In genomic region chrX:65407157-65407626, GRCh38 we compare ENCODE assay signal across 10 cellular contexts.
A peak's percentile ranks its signal among the peaks of the same experiment; 100 is the strongest.
DNase-seq lines count a peak whose midpoint lies in the region; ATAC-seq and TF ChIP-seq lines count a peak whose summit lies in the region.
"Had no signal": no experiment of that assay in that cellular context is flagged by ENCODE, and none has a peak within 500 bp of the region (broad histone marks: within the 10 kb centered on the region; RNA-seq: fewer than 3 reads in every experiment).

No MANE protein-coding gene starts in this region.

- H3K4me1 ChIP-seq in cardiac muscle cell (ENCODE audit: low read depth) (no peaks in the 10 kb centered on the region), ascending aorta (no peaks in the 10 kb centered on the region), mesenchymal stem cell (ENCODE audit: control insufficient read depth, insufficient read depth, low read depth, low read length) (no peaks in the 10 kb centered on the region)
- H3K4me1 ChIP-seq: thyroid gland had no signal

- no peak overlapping the region for H2AK5ac ChIP-seq in mesenchymal stem cell (ENCODE audit: low read length, severe bottlenecking)

- no peak overlapping the region for H2AFZ ChIP-seq in mesenchymal stem cell (ENCODE audit: low read depth, low read length)

- 17% methylated on average over 15 of the region's 63 CpGs for WGBS in mesenchymal stem cell

- no peak overlapping the region for H2BK5ac ChIP-seq in mesenchymal stem cell (ENCODE audit: low read depth, low read length, poor library complexity, severe bottlenecking)

- H3K27me3 Mint-ChIP-seq in type B pancreatic cell (peaks cover 11% of the 10 kb centered on the region), mesothelial cell of epicardium (ENCODE audit: low read depth) (peaks cover 20% of the 10 kb centered on the region)

- H3K23ac ChIP-seq in mesenchymal stem cell (ENCODE audit: low read length in 2 of 2) = no peak overlapping the region

- TF ChIP-seq CTCF in cardiac muscle cell (IDR thresholded peaks at IDR 0.05; ENCODE audit: low read depth, low read length) (no peak), ascending aorta (IDR thresholded peaks at IDR 0.05) (no peak), type B pancreatic cell (conservative IDR thresholded peaks at IDR 0.05) (no peak), mesothelial cell of epicardium (IDR thresholded peaks at IDR 0.05; ENCODE audit: unreplicated experiment) (no peak)

- H3K4me3 ChIP-seq in cardiac muscle cell (peak overlapping the region; percentile 19), ascending aorta (peak overlapping the region; percentile 16 to 24), mesenchymal stem cell (ENCODE audit: insufficient read depth in 1 of 2, low read depth in 1 of 2, low read length in 2 of 2) (no peak overlapping the region)
- H3K4me3 ChIP-seq: GM12878, thyroid gland had no signal

- H2BK120ac ChIP-seq in mesenchymal stem cell (ENCODE audit: low read depth, low read length) = no peak overlapping the region

- H3K36me3 Mint-ChIP-seq in type B pancreatic cell (no peaks in the 10 kb centered on the region), mesothelial cell of epicardium (peaks cover 6% of the 10 kb centered on the region)

- no peak overlapping the region for H4K91ac ChIP-seq in mesenchymal stem cell (ENCODE audit: low read length)

- H3K9me3 ChIP-seq in cardiac muscle cell (ENCODE audit: low read depth) (no peaks in the 10 kb centered on the region), ascending aorta (peaks cover 4 to 23% of the 10 kb centered on the region in 2 donors), mesenchymal stem cell (ENCODE audit: control insufficient read depth, low read length) (peaks cover 13% of the 10 kb centered on the region)
- H3K9me3 ChIP-seq: thyroid gland had no signal

- H3K4me3 Mint-ChIP-seq in type B pancreatic cell = peak overlapping the region; percentile 36
- H3K4me3 Mint-ChIP-seq in mesothelial cell of epicardium = no peak overlapping the region

- H3K18ac ChIP-seq in mesenchymal stem cell (ENCODE audit: low read depth in 1 of 2, low read length in 2 of 2) = no peak overlapping the region

- no peaks in the 10 kb centered on the region for H3K79me1 ChIP-seq in mesenchymal stem cell (replicated peaks; ENCODE audit: low read length, poor library complexity, severe bottlenecking)

- no peak overlapping the region for H3K14ac ChIP-seq in mesenchymal stem cell (ENCODE audit: low read length in 2 of 2)

- peak overlapping the region; percentile 29 for H3K4me2 ChIP-seq in mesenchymal stem cell (ENCODE audit: low read length, poor library complexity, severe bottlenecking)

- ATAC-seq in Right ventricle myocardium superior (ENCODE audit: poor library complexity) = no peak
- ATAC-seq: GM12878 had no signal

- no peak overlapping the region for H2BK12ac ChIP-seq in mesenchymal stem cell (ENCODE audit: low read length in 2 of 2)

- H3K4ac ChIP-seq in mesenchymal stem cell (ENCODE audit: low read depth in 1 of 2, low read length in 2 of 2) = no peak overlapping the region

- no peak overlapping the region for H3K27ac Mint-ChIP-seq in type B pancreatic cell
- H3K27ac Mint-ChIP-seq in mesothelial cell of epicardium = no peak overlapping the region

- no peak overlapping the region for H2BK15ac ChIP-seq in mesenchymal stem cell (ENCODE audit: low read depth, poor library complexity, severe bottlenecking)

- H3K27me3 ChIP-seq in cardiac muscle cell = peaks cover 31% of the 10 kb centered on the region
- no peaks in the 10 kb centered on the region for H3K27me3 ChIP-seq in ascending aorta
- H3K27me3 ChIP-seq in mesenchymal stem cell (ENCODE audit: control insufficient read depth in 1 of 2, insufficient read depth in 1 of 2, low read length in 2 of 2) = peaks cover 4 to 5% of the 10 kb centered on the region in 2 experiments
- H3K27me3 ChIP-seq: thyroid gland had no signal

- H3K9me3 Mint-ChIP-seq in type B pancreatic cell (peaks cover 13% of the 10 kb centered on the region), mesothelial cell of epicardium (peaks cover 54% of the 10 kb centered on the region)

- H3K36me3 ChIP-seq in cardiac muscle cell = no peaks in the 10 kb centered on the region
- no peaks in the 10 kb centered on the region for H3K36me3 ChIP-seq in ascending aorta
- H3K36me3 ChIP-seq in mesenchymal stem cell (ENCODE audit: control insufficient read depth in 1 of 2, insufficient read depth in 2 of 2, low read depth in 1 of 2, low read length in 2 of 2) = no peaks in the 10 kb centered on the region
- H3K36me3 ChIP-seq: thyroid gland had no signal

- peak in 1 of 2 donors; percentile 0 for DNase-seq in cardiac muscle cell (ENCODE audit: low read depth in 1 of 2, low spot score in 1 of 2)
- no peak for DNase-seq in Right ventricle myocardium superior
- DNase-seq in ascending aorta (ENCODE audit: low spot score in 2 of 2) = no peak
- no peak for DNase-seq in mesenchymal stem cell
- no peak for DNase-seq in type B pancreatic cell (ENCODE audit: extremely low spot score, unreplicated experiment)
- no peak for DNase-seq in DMS 273 treated with DMSO at 0.1 percent for 48 hours (lab: John Stamatoyannopoulos, UW)
- no peak for DNase-seq in mesothelial cell of epicardium (ENCODE audit: low spot score in 2 of 2, unreplicated experiment in 2 of 2)
- DNase-seq in ureter (ENCODE audit: low spot score) = no peak
- DNase-seq: thyroid gland had no signal

- no peak overlapping the region for H4K8ac ChIP-seq in mesenchymal stem cell (ENCODE audit: low read length)

- H3K27ac ChIP-seq in cardiac muscle cell (no peak overlapping the region), ascending aorta (no peak overlapping the region), mesenchymal stem cell (ENCODE audit: low read length, poor library complexity, severe bottlenecking) (no peak overlapping the region)
- H3K27ac ChIP-seq: thyroid gland had no signal

- H3K4me1 Mint-ChIP-seq in type B pancreatic cell (ENCODE audit: unreplicated experiment) (no peaks in the 10 kb centered on the region), mesothelial cell of epicardium (no peaks in the 10 kb centered on the region)

- intact Hi-C loops in Right ventricle myocardium superior (cut with DNase I) = no loop called here
- intact Hi-C loops in ascending aorta (cut with DNase I) = no loop called here

- no peak overlapping the region for H3K9ac ChIP-seq in mesenchymal stem cell (ENCODE audit: low read length)

Comparison
In these comparisons a context has a peak if more than half of its experiments do, and no peak if none do; other contexts are left out.
1. H3K4me3 ChIP-seq: peak in cardiac muscle cell (single experiment) and ascending aorta (2 of 2); none in mesenchymal stem cell (0 of 2).